1 cellular context compared by ENCODE assay signal in the genomic region with DNA sequence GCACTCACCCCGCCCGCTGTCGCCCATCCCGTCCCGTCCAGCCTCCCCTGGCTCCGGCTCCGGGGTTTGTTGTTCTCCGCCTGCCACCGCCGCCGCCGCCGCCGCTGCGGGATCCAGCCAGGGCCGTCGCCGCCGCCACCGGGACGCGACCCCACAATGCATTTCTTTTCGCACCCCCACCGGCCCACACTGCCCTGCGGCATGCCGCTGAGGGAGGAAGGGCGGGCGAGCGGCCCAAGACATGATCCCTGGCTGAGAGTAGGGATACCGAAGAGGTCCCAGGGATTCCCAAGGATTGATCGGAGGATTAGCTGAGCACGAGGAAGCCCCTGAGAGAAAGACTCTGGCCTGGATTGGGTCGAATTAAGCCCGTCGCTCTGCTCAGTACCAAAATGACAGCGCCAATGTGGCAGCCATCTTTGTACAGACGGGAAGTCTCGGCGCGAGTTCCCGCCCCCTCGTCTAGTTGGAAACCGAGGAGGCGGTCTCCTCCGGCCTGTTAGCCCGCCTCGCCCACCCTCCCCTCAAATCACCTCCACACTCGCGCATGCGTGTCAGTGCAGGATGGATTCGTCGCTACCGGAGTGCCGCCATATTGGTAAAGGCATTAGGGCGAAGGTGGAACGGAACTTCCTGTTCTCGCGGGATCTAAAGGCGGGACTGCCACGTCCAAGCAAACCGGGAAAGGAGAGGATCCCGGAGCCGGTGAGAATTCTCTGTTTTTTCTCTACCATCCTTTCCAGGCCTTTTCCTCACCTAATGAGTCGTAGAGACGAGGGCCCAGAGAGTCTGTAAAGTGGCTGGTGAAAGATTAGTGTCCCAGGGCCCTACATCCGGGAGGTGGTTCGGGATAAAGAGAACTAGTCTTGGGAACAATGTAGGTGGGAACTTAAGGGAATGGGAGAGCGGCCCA.
TF ChIP-seq lines count a peak whose summit lies in the region.

RXRB (minus strand) TSS at position 432 of the 913 bp plus-strand sequence; CDS start at position 243, 189 bp downstream.
SLC39A7 (plus strand) TSS at position 634 of the 913 bp plus-strand sequence. CDS start 379 bp downstream, outside the sequence.

TF ChIP-seq in HepG2, 621 proteins besides CTCF, POLR2A, EP300 and RAD21 (continued from another document and continues in another):
- TF ChIP-seq BATF2 (CRISPR knock-in tag; IDR thresholded peaks at IDR 0.05) (peak; percentile 84; the same call in 1 of the 2 replicates), TRIM22 (IDR thresholded peaks at IDR 0.05) (no peak), AGO2 (optimal IDR thresholded peaks at IDR 0.05; ENCODE audit: low read depth, low read length) (peak; percentile 95), MED1 (CRISPR knock-in tag; IDR thresholded peaks at IDR 0.05) (peak; percentile 69), JARID2 (CRISPR knock-in tag; IDR thresholded peaks at IDR 0.05; ENCODE audit: insufficient replicate concordance) (peak; percentile 20), PTBP1 (IDR thresholded peaks at IDR 0.05; ENCODE audit: low read depth, low read length, poor library complexity, severe bottlenecking) (peak; percentile 97), HNRNPLL (IDR thresholded peaks at IDR 0.05; ENCODE audit: low read depth, low read length, poor library complexity, severe bottlenecking) (peak; percentile 46), ZNF101 (CRISPR knock-in tag; IDR thresholded peaks at IDR 0.05; ENCODE audit: borderline replicate concordance, low read depth) (0 out of 2 replicates have a peak, but pooled peaks have one; percentile 67), POGZ (CRISPR knock-in tag; IDR thresholded peaks at IDR 0.05) (peak; percentile 81), ZFYVE20 (CRISPR knock-in tag; IDR thresholded peaks at IDR 0.05; ENCODE audit: borderline replicate concordance, low read depth) (no peak; the same call in 1 of the 2 replicates), POLR2AphosphoS5 (IDR thresholded peaks at IDR 0.05; ENCODE audit: low read depth, low read length) (peak; percentile 84), ZMYM4 (CRISPR knock-in tag; IDR thresholded peaks at IDR 0.05) (peak; percentile 81), ZFP82 (CRISPR knock-in tag; IDR thresholded peaks at IDR 0.05; ENCODE audit: borderline replicate concordance) (peak; percentile 85; the same call in 1 of the 2 replicates), SAP130 (CRISPR knock-in tag; IDR thresholded peaks at IDR 0.05; ENCODE audit: low read depth) (peak; percentile 80), TCF7L2 (IDR thresholded peaks at IDR 0.05; ENCODE audit: low read depth, low read length) (no peak), ZBTB21 (CRISPR knock-in tag; IDR thresholded peaks at IDR 0.05) (no peak; the same call in 1 of the 2 replicates), ZNF142 (CRISPR knock-in tag; IDR thresholded peaks at IDR 0.05) (no peak; the same call in 1 of the 2 replicates), NR3C1 (CRISPR knock-in tag; IDR thresholded peaks at IDR 0.05) (no peak), ZNF431 (CRISPR knock-in tag; IDR thresholded peaks at IDR 0.05; ENCODE audit: borderline replicate concordance, low read depth) (0 out of 2 replicates have a peak, but pooled peaks have one; percentile 31)
- TF ChIP-seq, protein P1, sequence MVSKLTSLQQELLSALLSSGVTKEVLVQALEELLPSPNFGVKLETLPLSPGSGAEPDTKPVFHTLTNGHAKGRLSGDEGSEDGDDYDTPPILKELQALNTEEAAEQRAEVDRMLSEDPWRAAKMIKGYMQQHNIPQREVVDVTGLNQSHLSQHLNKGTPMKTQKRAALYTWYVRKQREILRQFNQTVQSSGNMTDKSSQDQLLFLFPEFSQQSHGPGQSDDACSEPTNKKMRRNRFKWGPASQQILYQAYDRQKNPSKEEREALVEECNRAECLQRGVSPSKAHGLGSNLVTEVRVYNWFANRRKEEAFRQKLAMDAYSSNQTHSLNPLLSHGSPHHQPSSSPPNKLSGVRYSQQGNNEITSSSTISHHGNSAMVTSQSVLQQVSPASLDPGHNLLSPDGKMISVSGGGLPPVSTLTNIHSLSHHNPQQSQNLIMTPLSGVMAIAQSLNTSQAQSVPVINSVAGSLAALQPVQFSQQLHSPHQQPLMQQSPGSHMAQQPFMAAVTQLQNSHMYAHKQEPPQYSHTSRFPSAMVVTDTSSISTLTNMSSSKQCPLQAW (CRISPR knock-in tag; IDR thresholded peaks at IDR 0.05) = no peak
- TF ChIP-seq, protein P2, sequence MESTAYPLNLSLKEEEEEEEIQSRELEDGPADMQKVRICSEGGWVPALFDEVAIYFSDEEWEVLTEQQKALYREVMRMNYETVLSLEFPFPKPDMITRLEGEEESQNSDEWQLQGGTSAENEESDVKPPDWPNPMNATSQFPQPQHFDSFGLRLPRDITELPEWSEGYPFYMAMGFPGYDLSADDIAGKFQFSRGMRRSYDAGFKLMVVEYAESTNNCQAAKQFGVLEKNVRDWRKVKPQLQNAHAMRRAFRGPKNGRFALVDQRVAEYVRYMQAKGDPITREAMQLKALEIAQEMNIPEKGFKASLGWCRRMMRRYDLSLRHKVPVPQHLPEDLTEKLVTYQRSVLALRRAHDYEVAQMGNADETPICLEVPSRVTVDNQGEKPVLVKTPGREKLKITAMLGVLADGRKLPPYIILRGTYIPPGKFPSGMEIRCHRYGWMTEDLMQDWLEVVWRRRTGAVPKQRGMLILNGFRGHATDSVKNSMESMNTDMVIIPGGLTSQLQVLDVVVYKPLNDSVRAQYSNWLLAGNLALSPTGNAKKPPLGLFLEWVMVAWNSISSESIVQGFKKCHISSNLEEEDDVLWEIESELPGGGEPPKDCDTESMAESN (CRISPR knock-in tag; conservative IDR thresholded peaks at IDR 0.05) = peak; percentile 91
- TF ChIP-seq, protein P3, sequence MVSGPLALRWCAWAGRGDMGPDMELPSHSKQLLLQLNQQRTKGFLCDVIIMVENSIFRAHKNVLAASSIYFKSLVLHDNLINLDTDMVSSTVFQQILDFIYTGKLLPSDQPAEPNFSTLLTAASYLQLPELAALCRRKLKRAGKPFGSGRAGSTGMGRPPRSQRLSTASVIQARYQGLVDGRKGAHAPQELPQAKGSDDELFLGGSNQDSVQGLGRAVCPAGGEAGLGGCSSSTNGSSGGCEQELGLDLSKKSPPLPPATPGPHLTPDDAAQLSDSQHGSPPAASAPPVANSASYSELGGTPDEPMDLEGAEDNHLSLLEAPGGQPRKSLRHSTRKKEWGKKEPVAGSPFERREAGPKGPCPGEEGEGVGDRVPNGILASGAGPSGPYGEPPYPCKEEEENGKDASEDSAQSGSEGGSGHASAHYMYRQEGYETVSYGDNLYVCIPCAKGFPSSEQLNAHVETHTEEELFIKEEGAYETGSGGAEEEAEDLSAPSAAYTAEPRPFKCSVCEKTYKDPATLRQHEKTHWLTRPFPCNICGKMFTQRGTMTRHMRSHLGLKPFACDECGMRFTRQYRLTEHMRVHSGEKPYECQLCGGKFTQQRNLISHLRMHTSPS (CRISPR knock-in tag; IDR thresholded peaks at IDR 0.05; ENCODE audit: low read depth) = no peak; the same call in 1 of the 2 replicates
- TF ChIP-seq, protein P4, sequence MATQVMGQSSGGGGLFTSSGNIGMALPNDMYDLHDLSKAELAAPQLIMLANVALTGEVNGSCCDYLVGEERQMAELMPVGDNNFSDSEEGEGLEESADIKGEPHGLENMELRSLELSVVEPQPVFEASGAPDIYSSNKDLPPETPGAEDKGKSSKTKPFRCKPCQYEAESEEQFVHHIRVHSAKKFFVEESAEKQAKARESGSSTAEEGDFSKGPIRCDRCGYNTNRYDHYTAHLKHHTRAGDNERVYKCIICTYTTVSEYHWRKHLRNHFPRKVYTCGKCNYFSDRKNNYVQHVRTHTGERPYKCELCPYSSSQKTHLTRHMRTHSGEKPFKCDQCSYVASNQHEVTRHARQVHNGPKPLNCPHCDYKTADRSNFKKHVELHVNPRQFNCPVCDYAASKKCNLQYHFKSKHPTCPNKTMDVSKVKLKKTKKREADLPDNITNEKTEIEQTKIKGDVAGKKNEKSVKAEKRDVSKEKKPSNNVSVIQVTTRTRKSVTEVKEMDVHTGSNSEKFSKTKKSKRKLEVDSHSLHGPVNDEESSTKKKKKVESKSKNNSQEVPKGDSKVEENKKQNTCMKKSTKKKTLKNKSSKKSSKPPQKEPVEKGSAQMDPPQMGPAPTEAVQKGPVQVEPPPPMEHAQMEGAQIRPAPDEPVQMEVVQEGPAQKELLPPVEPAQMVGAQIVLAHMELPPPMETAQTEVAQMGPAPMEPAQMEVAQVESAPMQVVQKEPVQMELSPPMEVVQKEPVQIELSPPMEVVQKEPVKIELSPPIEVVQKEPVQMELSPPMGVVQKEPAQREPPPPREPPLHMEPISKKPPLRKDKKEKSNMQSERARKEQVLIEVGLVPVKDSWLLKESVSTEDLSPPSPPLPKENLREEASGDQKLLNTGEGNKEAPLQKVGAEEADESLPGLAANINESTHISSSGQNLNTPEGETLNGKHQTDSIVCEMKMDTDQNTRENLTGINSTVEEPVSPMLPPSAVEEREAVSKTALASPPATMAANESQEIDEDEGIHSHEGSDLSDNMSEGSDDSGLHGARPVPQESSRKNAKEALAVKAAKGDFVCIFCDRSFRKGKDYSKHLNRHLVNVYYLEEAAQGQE (IDR thresholded peaks at IDR 0.05; ENCODE audit: borderline replicate concordance in 1 of 2, low read depth in 1 of 2, low read length in 2 of 2) = no peak; a peak in 1 of 4 replicates
